In genomic region chr16:30893744-30894539, GRCh38 we compare ENCODE assay signal across 8 cellular contexts. TPM values are rescaled to one million over a fixed set of nuclear protein-coding genes. Genes with fewer than 3 reads are reported as not detected.
A peak's percentile ranks its signal among the peaks of the same experiment; 100 is the strongest.
DNase-seq lines count a peak whose midpoint lies in the region; ATAC-seq, FAIRE-seq and TF ChIP-seq lines count a peak whose summit lies in the region.

Gene BCL7C, minus strand, starts transcription at chr16:30894077. Its CDS starts 133 bp downstream, at chr16:30893944.

- no peaks in the 10 kb centered on the region for H3K9me3 Mint-ChIP-seq in activated T-helper 1 cell treated with anti-CD3 and anti-CD28 coated beads, Interleukin-12 subunit alpha, Interleukin-12 subunit beta, Interleukin-2, Interleukin-4 antibody, amounts not matched to agents 30 ng/mL and 10 ng/mL and 1 ng/mL, durations not matched to agents 14 hours and 24 hours and 36 hours
- no peaks in the 10 kb centered on the region for H3K9me3 Mint-ChIP-seq in naive thymus-derived CD8-positive, alpha-beta T cell

- H4K20me1 ChIP-seq in fibroblast of lung (ENCODE audit: control insufficient read depth, extremely low read depth, insufficient read depth, low read length), result no peaks in the 10 kb centered on the region

- peaks cover 10% of the 10 kb centered on the region for H3K36me3 Mint-ChIP-seq in activated T-helper 1 cell treated with anti-CD3 and anti-CD28 coated beads, Interleukin-12 subunit alpha, Interleukin-12 subunit beta, Interleukin-2, Interleukin-4 antibody, amounts not matched to agents 30 ng/mL and 10 ng/mL and 1 ng/mL, durations not matched to agents 14 hours and 24 hours and 36 hours (ENCODE audit: low read depth)
- H3K36me3 Mint-ChIP-seq in naive thymus-derived CD8-positive, alpha-beta T cell, result peaks cover 0 to 23% (median 3%) of the 10 kb centered on the region in 3 donors

- under 1% methylated on average over 97 of the region's 97 CpGs for WGBS in HUES64

- H3K4me3 ChIP-seq in HUES64 (ENCODE audit: low read length) (peak within 1 kb of the TSS; percentile 94), fibroblast of lung (replicated peaks in 1 of 4; ENCODE audit: control extremely low read depth in 1 of 4, insufficient read depth in 1 of 4, low read depth in 3 of 4, low read length in 4 of 4) (peak within 1 kb of the TSS; percentile 77 to 90 (median 85))

- H3K9ac ChIP-seq in HUES64 (ENCODE audit: low read depth, low read length) (peak within 1 kb of the TSS; percentile 89), fibroblast of lung (ENCODE audit: insufficient read depth, low read length) (peak within 1 kb of the TSS; percentile 93)

- peak; percentile 72 for ATAC-seq in GM21423 (IDR thresholded peaks at IDR 0.05; ENCODE audit: unreplicated experiment)
- peak; percentile 67 to 81 for ATAC-seq in naive thymus-derived CD8-positive, alpha-beta T cell

- peaks cover 15% of the 10 kb centered on the region for H3K27me3 ChIP-seq in HUES64 (ENCODE audit: insufficient read depth, low read length)
- no peaks in the 10 kb centered on the region for H3K27me3 ChIP-seq in fibroblast of lung (ENCODE audit: control insufficient read depth, insufficient read depth, low read length)

- peaks cover 12% of the 10 kb centered on the region for H3K79me2 ChIP-seq in fibroblast of lung (ENCODE audit: control insufficient read depth, insufficient read depth, low read length)

- peaks cover 39% of the 10 kb centered on the region for H3K4me1 Mint-ChIP-seq in activated T-helper 1 cell treated with anti-CD3 and anti-CD28 coated beads, Interleukin-12 subunit alpha, Interleukin-12 subunit beta, Interleukin-2, Interleukin-4 antibody, amounts not matched to agents 30 ng/mL and 10 ng/mL and 1 ng/mL, durations not matched to agents 14 hours and 24 hours and 36 hours (ENCODE audit: low read depth)
- peaks cover 22 to 55% (median 51%) of the 10 kb centered on the region in 4 donors for H3K4me1 Mint-ChIP-seq in naive thymus-derived CD8-positive, alpha-beta T cell

- H3K4me3 Mint-ChIP-seq in activated T-helper 1 cell treated with anti-CD3 and anti-CD28 coated beads, Interleukin-12 subunit alpha, Interleukin-12 subunit beta, Interleukin-2, Interleukin-4 antibody, amounts not matched to agents 30 ng/mL and 10 ng/mL and 1 ng/mL, durations not matched to agents 14 hours and 24 hours and 36 hours, result peak within 1 kb of the TSS; percentile 92
- peak within 1 kb of the TSS; percentile 79 to 93 (median 88) for H3K4me3 Mint-ChIP-seq in naive thymus-derived CD8-positive, alpha-beta T cell

- H3K27me3 Mint-ChIP-seq in activated T-helper 1 cell treated with anti-CD3 and anti-CD28 coated beads, Interleukin-12 subunit alpha, Interleukin-12 subunit beta, Interleukin-2, Interleukin-4 antibody, amounts not matched to agents 30 ng/mL and 10 ng/mL and 1 ng/mL, durations not matched to agents 14 hours and 24 hours and 36 hours (ENCODE audit: insufficient read depth), result no peaks in the 10 kb centered on the region
- no peaks in the 10 kb centered on the region for H3K27me3 Mint-ChIP-seq in naive thymus-derived CD8-positive, alpha-beta T cell

- peak; percentile 79 for DNase-seq in DMS153 (lab: John Stamatoyannopoulos, UW)
- peak; percentile 65 for DNase-seq in RCC 7860 (ENCODE audit: low spot score)
- DNase-seq in activated T-helper 1 cell treated with anti-CD3 and anti-CD28 coated beads, Interleukin-12 subunit alpha, Interleukin-12 subunit beta, Interleukin-2, Interleukin-4 antibody, amounts not matched to agents 30 ng/mL and 10 ng/mL and 1 ng/mL, durations not matched to agents 14 hours and 24 hours and 36 hours (ENCODE audit: low spot score), result peak; percentile 86
- peak; percentile 81 to 87 for DNase-seq in fibroblast of lung (ENCODE audit: low read depth in 2 of 2)
- peak; percentile 37 to 85 (median 61) for DNase-seq in naive thymus-derived CD8-positive, alpha-beta T cell
- DNase-seq in stimulated activated naive CD4-positive, alpha-beta T cell (lab: John Stamatoyannopoulos, UW), result peak; percentile 31 to 77 (median 58)

- POLR2A ChIA-PET in naive thymus-derived CD8-positive, alpha-beta T cell (lab: Charles Lee), result interaction anchor here (0.6 to 10.9 kb wide), 6 partner anchors 8 to 566 kb away, joined by 3 to 94 read pairs (median 4); partner anchors contain the start of gene ARMC5

- peak; percentile 22 to 25 for TF ChIP-seq CTCF in fibroblast of lung (conservative IDR thresholded peaks at IDR 0.05 in 1 of 2, IDR thresholded peaks at IDR 0.05 in 1 of 2; ENCODE audit: low read depth in 1 of 2, low read length in 2 of 2)

- intact Hi-C loops in activated T-helper 1 cell treated with anti-CD3 and anti-CD28 coated beads, Interleukin-12 subunit alpha, Interleukin-12 subunit beta, Interleukin-2, Interleukin-4 antibody, amounts not matched to agents 30 ng/mL and 10 ng/mL and 1 ng/mL, durations not matched to agents 14 hours and 24 hours and 36 hours (cut with micrococcal nuclease), result loop anchor here (1.0 kb wide), 2 partner anchors 8 to 19 kb away; no protein-coding TSS in a partner anchor

- H3K4me2 ChIP-seq in fibroblast of lung (ENCODE audit: extremely low read depth, insufficient read depth, low read length), result peak within 1 kb of the TSS; percentile 98

- H3K36me3 ChIP-seq in HUES64 (ENCODE audit: insufficient read depth, low read length) (peaks cover 12% of the 10 kb centered on the region; the same call in 1 of the 2 replicates), fibroblast of lung (ENCODE audit: control insufficient read depth, insufficient read depth, low read length) (peaks cover 1% of the 10 kb centered on the region)

- peaks cover 15% of the 10 kb centered on the region; the same call in 1 of the 2 replicates for H3K4me1 ChIP-seq in HUES64 (ENCODE audit: insufficient read depth, low read length)
- H3K4me1 ChIP-seq in fibroblast of lung (ENCODE audit: control insufficient read depth, extremely low read depth, insufficient read depth, low read length), result peaks cover 24% of the 10 kb centered on the region

- H3K27ac ChIP-seq in HUES64 (ENCODE audit: low read depth, low read length) (peak within 1 kb of the TSS; percentile 40; the same call in 1 of the 2 replicates), fibroblast of lung (ENCODE audit: insufficient read depth, low read length) (peak within 1 kb of the TSS; percentile 82)

- no peak for FAIRE-seq in RCC 7860 (lab: Jason Lieb, UNC)

- H3K9me3 ChIP-seq in HUES64 (ENCODE audit: insufficient read depth, low read depth, low read length) (no peaks in the 10 kb centered on the region), fibroblast of lung (ENCODE audit: control insufficient read depth, insufficient read depth, low read depth, low read length) (no peaks in the 10 kb centered on the region)

- peak within 1 kb of the TSS; percentile 98 for H2AFZ ChIP-seq in fibroblast of lung (ENCODE audit: low read length)

- peak within 1 kb of the TSS; percentile 78 for H3K27ac Mint-ChIP-seq in activated T-helper 1 cell treated with anti-CD3 and anti-CD28 coated beads, Interleukin-12 subunit alpha, Interleukin-12 subunit beta, Interleukin-2, Interleukin-4 antibody, amounts not matched to agents 30 ng/mL and 10 ng/mL and 1 ng/mL, durations not matched to agents 14 hours and 24 hours and 36 hours
- H3K27ac Mint-ChIP-seq in naive thymus-derived CD8-positive, alpha-beta T cell, result peak within 1 kb of the TSS; percentile 83 to 96 (median 94)

RNA-seq across cellular contexts. Expression of gene BCL7C, which starts in this region (rescaled TPM):
- 19.2 TPM for polyA plus RNA-seq in HUES64 (2013, experiment 1 of 2)
- 20.5 TPM for polyA plus RNA-seq in HUES64 (2013, experiment 2 of 2)
- 23.1 and 25.3 TPM in 2 replicates for total RNA-seq in activated T-helper 1 cell treated with anti-CD3 and anti-CD28 coated beads, Interleukin-12 subunit alpha, Interleukin-12 subunit beta, Interleukin-2, Interleukin-4 antibody, amounts not matched to agents 30 ng/mL and 10 ng/mL and 1 ng/mL, durations not matched to agents 14 hours and 24 hours and 36 hours
- 28.2 and 31.3 TPM in 2 replicates for total RNA-seq in fibroblast of lung
- 24.8 and 25.6 TPM in 2 replicates for polyA plus RNA-seq in fibroblast of lung
- polyA plus RNA-seq in fibroblast of lung (2012), result 31.0 and 45.2 TPM in 2 replicates
- 5.8 and 9.5 TPM in 2 replicates for polyA minus RNA-seq in fibroblast of lung (ENCODE audit: low replicate concordance)
- total RNA-seq in naive thymus-derived CD8-positive, alpha-beta T cell, result 10 to 100 TPM; 24.2 to 24.6 TPM
- 10 to 100 TPM; 33.9 to 38.8 (median 34.7) TPM for polyA plus RNA-seq in naive thymus-derived CD8-positive, alpha-beta T cell

Comparison
In these comparisons a context has a peak if more than half of its experiments do, and no peak if none do; other contexts are left out.
1. Peak in every context shown above with its lines: DNase-seq, ATAC-seq, H3K4me3 ChIP-seq and H3K27ac ChIP-seq.